1 cellular context compared by ENCODE assay signal in genomic region chr6:351867-352289, GRCh38.
TF ChIP-seq lines count a peak whose summit lies in the region.

No MANE protein-coding gene starts in this region.

TF ChIP-seq in WTC11, 78 proteins besides CTCF, POLR2A, EP300 and RAD21 (continued from another document):
- TF ChIP-seq AR (CRISPR knock-in tag; IDR thresholded peaks at IDR 0.05) (no peak), ZNF121 (CRISPR knock-in tag; IDR thresholded peaks at IDR 0.05) (no peak), KAT7 (CRISPR knock-in tag; IDR thresholded peaks at IDR 0.05; ENCODE audit: borderline replicate concordance) (no peak), NFYB (CRISPR knock-in tag; conservative IDR thresholded peaks at IDR 0.05; ENCODE audit: low read depth) (no peak), GABPB1 (CRISPR knock-in tag; IDR thresholded peaks at IDR 0.05) (no peak), NFATC4 (CRISPR knock-in tag; IDR thresholded peaks at IDR 0.05) (no peak)
